Comparison of ENCODE assay signal across 8 cellular contexts in the genomic region with DNA sequence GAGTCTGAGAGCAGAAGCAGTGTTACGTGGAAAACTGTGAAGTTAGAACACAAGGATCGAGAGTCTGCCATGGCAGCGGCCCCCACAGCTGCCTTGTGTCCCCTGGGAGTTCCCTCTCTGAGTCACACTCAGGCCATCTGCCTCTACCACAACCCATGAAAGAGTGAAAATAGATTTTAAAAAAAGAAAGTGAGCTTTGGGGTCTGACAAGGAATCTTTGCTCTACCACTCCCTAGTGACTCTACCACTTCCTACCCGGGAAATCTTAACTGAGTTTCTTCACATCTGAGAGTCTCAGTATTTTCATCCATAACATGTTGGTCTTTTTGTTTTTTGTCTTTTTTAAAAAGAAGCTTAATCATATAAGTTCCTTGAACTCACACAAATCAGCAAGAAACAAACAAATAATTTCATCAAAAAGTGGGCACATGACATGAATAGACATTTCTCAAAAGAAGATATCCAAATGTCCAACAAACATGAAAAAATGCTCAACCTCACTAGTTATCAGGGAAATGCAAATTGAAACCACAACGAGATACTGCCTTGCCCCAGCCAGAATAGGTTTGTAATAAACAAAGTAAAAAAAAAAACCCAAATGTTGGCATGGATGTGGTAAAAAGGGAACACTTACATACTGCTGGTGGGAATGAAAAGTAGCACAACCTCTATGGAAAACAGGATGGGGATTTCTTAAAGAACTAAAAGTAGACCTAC. TPM values are rescaled to one million over a fixed set of nuclear protein-coding genes. Genes with fewer than 3 reads are reported as not detected.
DNase-seq lines count a peak whose midpoint lies in the region; ATAC-seq, FAIRE-seq and TF ChIP-seq lines count a peak whose summit lies in the region.

No MANE protein-coding gene starts in this region.

- H3K27me3 Mint-ChIP-seq in chondrocyte (ENCODE audit: low read depth): peaks cover 2% of the 10 kb centered on the region

- no peaks in the 10 kb centered on the region for H3K36me3 Mint-ChIP-seq in chondrocyte (ENCODE audit: low read depth)

- ATAC-seq in GM19455 (IDR thresholded peaks at IDR 0.05; ENCODE audit: unreplicated experiment) (peak; percentile 92), HG03439 (IDR thresholded peaks at IDR 0.05; ENCODE audit: unreplicated experiment) (peak; percentile 94)

- H3K4me1 Mint-ChIP-seq in chondrocyte (ENCODE audit: low read depth): peaks cover 14% of the 10 kb centered on the region

- no peak for TF ChIP-seq POLR2A in H54 (IDR thresholded peaks at IDR 0.05; ENCODE audit: low read depth, low read length)

- no peak for FAIRE-seq in H54 (lab: Jason Lieb, UNC)

- peak; percentile 25 for DNase-seq in CD1c-positive myeloid dendritic cell (ENCODE audit: extremely low spot score)
- DNase-seq in chondrocyte (ENCODE audit: low spot score): no peak
- peak; percentile 54 for DNase-seq in stromal cell of bone marrow (ENCODE audit: low read depth)
- no peak for DNase-seq in epidermal melanocyte (ENCODE audit: insufficient read length, low spot score)
- DNase-seq in activated CD4-positive, alpha-beta T cell treated with anti-CD3 and anti-CD28 coated beads for 1 hour: no peak
- DNase-seq in H54 (ENCODE audit: insufficient read length, low spot score): no peak

- no peak for TF ChIP-seq CTCF in chondrocyte (IDR thresholded peaks at IDR 0.05)

- H3K9me3 Mint-ChIP-seq in chondrocyte (ENCODE audit: low read depth): no peaks in the 10 kb centered on the region

- H3K4me3 Mint-ChIP-seq in chondrocyte (ENCODE audit: unreplicated experiment): peak overlapping the region; percentile 36

- peak overlapping the region; percentile 81 for H3K27ac Mint-ChIP-seq in chondrocyte (ENCODE audit: unreplicated experiment)

RNA-seq across cellular contexts. Expression of gene MSGN1, which starts 2.4 kb away (rescaled TPM):
- total RNA-seq in chondrocyte: not detected in 3 replicates

RNA-seq across cellular contexts. Expression of gene GEN1, which starts 60.0 kb away (rescaled TPM):
- 7.2 to 9.4 TPM (median 7.6 TPM) in 3 replicates for total RNA-seq in chondrocyte

Comparison
In these comparisons a context has a peak if more than half of its experiments do, and no peak if none do; other contexts are left out.
1. DNase-seq: peak in CD1c-positive myeloid dendritic cell (single experiment) and stromal cell of bone marrow (single experiment); none in chondrocyte (single experiment), epidermal melanocyte (single experiment), activated CD4-positive, alpha-beta T cell treated with anti-CD3 and anti-CD28 coated beads for 1 hour (single experiment) and H54 (single experiment).